Comparison of ENCODE assay signal across 26 cellular contexts in genomic region chr7:134476044-134476443, GRCh38.
"Had no signal": no experiment of that assay in that cellular context is flagged by ENCODE, and none has a peak within 500 bp of the region (broad histone marks: within the 10 kb centered on the region; RNA-seq: fewer than 3 reads in every experiment).

No MANE protein-coding gene starts in this region.

- DNase-seq: activated CD4-positive, alpha-beta memory T cell treated with anti-CD3 and anti-CD28 coated beads, Interleukin-2, amount 10 ng/mL, durations not matched to agents 7 days and 5 days; activated CD4-positive, alpha-beta T cell treated with anti-CD3 and anti-CD28 coated beads for 1 hour; activated CD4-positive, alpha-beta T cell treated with anti-CD3 and anti-CD28 coated beads for 4 hours; activated CD4-positive, alpha-beta T cell treated with anti-CD3 and anti-CD28 coated beads, Interleukin-2, amount 10 ng/mL, durations not matched to agents 7 days and 5 days; activated CD4-positive, alpha-beta T cell treated with anti-CD3 and anti-CD28 coated beads, Interleukin-2, amount 50 U/mL, for 4 hours; activated CD8-positive, alpha-beta memory T cell treated with anti-CD3 and anti-CD28 coated beads, Interleukin-2, amount 50 U/mL, for 48 hours; activated gamma-delta T cell; activated naive CD4-positive, alpha-beta T cell; activated naive CD4-positive, alpha-beta T cell treated with anti-CD3 and anti-CD28 coated beads, Interleukin-2, amount 10 ng/mL, durations not matched to agents 7 days and 5 days; activated naive CD8-positive, alpha-beta T cell treated with anti-CD3 and anti-CD28 coated beads, Interleukin-2, amount 10 ng/mL, durations not matched to agents 7 days and 5 days; activated T-cell treated with anti-CD3 and anti-CD28 coated beads for 4 hours; activated T-cell treated with anti-CD3 and anti-CD28 coated beads, Interleukin-2, amount 50 U/mL, for 24 hours; activated T-cell treated with anti-CD3 and anti-CD28 coated beads, Interleukin-2, amount 50 U/mL, for 72 hours; amniotic stem cell; anterior cingulate cortex; brain microvascular endothelial cell; caudate nucleus; cortex of kidney; dermis blood vessel endothelial cell; effector CD4-positive, alpha-beta T cell; effector memory CD8-positive, alpha-beta T cell; foreskin keratinocyte; heart right ventricle; T-helper 2 cell had no signal

- H3K4me3 ChIP-seq: gastroesophageal sphincter, heart right ventricle, hepatocyte had no signal
